8 cellular contexts compared by ENCODE assay signal in genomic region chr11:86069408-86070086, GRCh38. TPM values are rescaled to one million over a fixed set of nuclear protein-coding genes. Genes with fewer than 3 reads are reported as not detected.
DNase-seq lines count a peak whose midpoint lies in the region; ATAC-seq and TF ChIP-seq lines count a peak whose summit lies in the region.

No MANE protein-coding gene starts in this region.

- TF ChIP-seq RAD21 in HCT116 (IDR thresholded peaks at IDR 0.05; ENCODE audit: low read depth): no peak

- H3K4me3 Mint-ChIP-seq in activated CD4-positive, alpha-beta T cell treated with anti-CD3 and anti-CD28 coated beads, Interleukin-2, amount 10 ng/mL, durations not matched to agents 24 days and 14 days: peak overlapping the region; percentile 100
- H3K4me3 Mint-ChIP-seq in activated naive CD8-positive, alpha-beta T cell treated with anti-CD3 and anti-CD28 coated beads, Interleukin-2, amount 10 ng/mL, durations not matched to agents 7 days and 5 days: peak overlapping the region; percentile 99

- H3K4me3 ChIP-seq in HCT116 (replicated peaks in 1 of 2; ENCODE audit: low read depth in 1 of 2, low read length in 2 of 2) (peak overlapping the region; percentile 37 to 75), NB4 (ENCODE audit: low read depth, low read length) (peak overlapping the region; percentile 67)

- no peak for TF ChIP-seq CTCF in HCT116 (IDR thresholded peaks at IDR 0.05 in 2 of 3, conservative IDR thresholded peaks at IDR 0.05 in 1 of 3; ENCODE audit: borderline replicate concordance in 1 of 3, insufficient read depth in 1 of 3, low read depth in 2 of 3, low read length in 2 of 3)
- TF ChIP-seq CTCF in NB4 (IDR thresholded peaks at IDR 0.05; ENCODE audit: low read depth, low read length): no peak

- peak overlapping the region; percentile 89 for H3K27ac Mint-ChIP-seq in activated CD4-positive, alpha-beta T cell treated with anti-CD3 and anti-CD28 coated beads, Interleukin-2, amount 10 ng/mL, durations not matched to agents 24 days and 14 days
- H3K27ac Mint-ChIP-seq in activated naive CD8-positive, alpha-beta T cell treated with anti-CD3 and anti-CD28 coated beads, Interleukin-2, amount 10 ng/mL, durations not matched to agents 7 days and 5 days: peak overlapping the region; percentile 86

- H3K27me3 Mint-ChIP-seq in activated CD4-positive, alpha-beta T cell treated with anti-CD3 and anti-CD28 coated beads, Interleukin-2, amount 10 ng/mL, durations not matched to agents 24 days and 14 days: peaks cover 3% of the 10 kb centered on the region
- peaks cover 7% of the 10 kb centered on the region for H3K27me3 Mint-ChIP-seq in activated naive CD8-positive, alpha-beta T cell treated with anti-CD3 and anti-CD28 coated beads, Interleukin-2, amount 10 ng/mL, durations not matched to agents 7 days and 5 days

- peaks cover 4% of the 10 kb centered on the region for H3K9me3 Mint-ChIP-seq in activated CD4-positive, alpha-beta T cell treated with anti-CD3 and anti-CD28 coated beads, Interleukin-2, amount 10 ng/mL, durations not matched to agents 24 days and 14 days
- H3K9me3 Mint-ChIP-seq in activated naive CD8-positive, alpha-beta T cell treated with anti-CD3 and anti-CD28 coated beads, Interleukin-2, amount 10 ng/mL, durations not matched to agents 7 days and 5 days: no peaks in the 10 kb centered on the region

- H3K9ac ChIP-seq in HCT116 (ENCODE audit: low read length): peak overlapping the region; percentile 69

- ATAC-seq in HCT116: peak; percentile 33
- ATAC-seq in activated naive CD8-positive, alpha-beta T cell treated with anti-CD3 and anti-CD28 coated beads, Interleukin-2, amount 10 ng/mL, durations not matched to agents 7 days and 5 days (ENCODE audit: low read depth): no peak
- ATAC-seq in left cardiac atrium: peak; percentile 49 to 79
- no peak for ATAC-seq in GM21381 (IDR thresholded peaks at IDR 0.05; ENCODE audit: unreplicated experiment)

- H3K36me3 ChIP-seq in HCT116 (ENCODE audit: control insufficient read depth in 1 of 2, insufficient read depth in 2 of 2, low read length in 2 of 2): no peaks in the 10 kb centered on the region

- H3K4me2 ChIP-seq in HCT116 (ENCODE audit: low read length): peak overlapping the region; percentile 76

- CTCF ChIA-PET in HCT116 (lab: Charles Lee): interaction anchor here (0.9 to 1.4 kb wide), 3 partner anchors 14 to 124 kb away, joined by 4 to 13 read pairs (median 6); no protein-coding TSS in a partner anchor

- RAD21 ChIA-PET in HCT116 (lab: Charles Lee; ENCODE audit: low non-redundant PET in 1 of 2, low total read pairs in 2 of 2, uncharacterized antibody in 2 of 2, unreplicated experiment in 2 of 2): interaction anchor here in 1 of 2 experiments (0.6 kb wide), 1 partner anchor 133 kb away, joined by 3 read pairs; no protein-coding TSS in a partner anchor

- peaks cover 19 to 29% of the 10 kb centered on the region in 2 experiments for H3K4me1 ChIP-seq in HCT116 (ENCODE audit: control insufficient read depth in 1 of 2, insufficient read depth in 2 of 2, low read length in 2 of 2)

- H3K79me2 ChIP-seq in HCT116 (ENCODE audit: insufficient read depth, low read length): peaks cover 41% of the 10 kb centered on the region

- POLR2A ChIA-PET in HCT116 (lab: Charles Lee): interaction anchor here (0.8 to 1.5 kb wide), 8 partner anchors 9 to 572 kb away, joined by 3 to 7 read pairs (median 3); no protein-coding TSS in a partner anchor
- POLR2A ChIA-PET in activated naive CD8-positive, alpha-beta T cell treated with anti-CD3 and anti-CD28 coated beads, Interleukin-2, amount 10 ng/mL, durations not matched to agents 7 days and 5 days (lab: Charles Lee): interaction anchor here (0.7 to 3.1 kb wide), 10 partner anchors 29 to 422 kb away, joined by 3 to 12 read pairs (median 4); partner anchors contain the start of genes EED and TMEM126A

- H3K9me3 ChIP-seq in HCT116 (ENCODE audit: control insufficient read depth in 1 of 2, insufficient read depth in 1 of 2, low read depth in 1 of 2, low read length in 2 of 2): no peaks in the 10 kb centered on the region

- DNase-seq in activated CD4-positive, alpha-beta T cell treated with anti-CD3 and anti-CD28 coated beads, Interleukin-2, amount 10 ng/mL, durations not matched to agents 24 days and 14 days: no peak
- no peak for DNase-seq in activated CD4-positive, alpha-beta T cell treated with anti-CD3 and anti-CD28 coated beads, Interleukin-2, amount 50 U/mL, for 1 hour
- DNase-seq in HCT116 (ENCODE audit: low read depth, low spot score) (peak; percentile 54), NB4 (ENCODE audit: low read depth) (peak; percentile 94), left cardiac atrium (peak; percentile 31), pons (ENCODE audit: low spot score) (peak; percentile 88)
- no peak for DNase-seq in activated naive CD8-positive, alpha-beta T cell treated with anti-CD3 and anti-CD28 coated beads, Interleukin-2, amount 10 ng/mL, durations not matched to agents 7 days and 5 days

- TF ChIP-seq POLR2A in HCT116 (IDR thresholded peaks at IDR 0.05; ENCODE audit: borderline replicate concordance, extremely low read depth, insufficient read depth, insufficient read length) (no peak), NB4 (IDR thresholded peaks at IDR 0.05; ENCODE audit: extremely low read depth, insufficient read length) (peak; percentile 11)

- H3K27me3 ChIP-seq in HCT116 (ENCODE audit: insufficient read depth, low read length): no peaks in the 10 kb centered on the region

- H3K27ac ChIP-seq in HCT116 (ENCODE audit: low read depth, low read length): peak overlapping the region; percentile 71

- no peaks in the 10 kb centered on the region for H3K9me2 ChIP-seq in HCT116 (ENCODE audit: insufficient read depth)

- intact Hi-C loops in activated CD4-positive, alpha-beta T cell treated with anti-CD3 and anti-CD28 coated beads, Interleukin-2, amount 10 ng/mL, durations not matched to agents 24 days and 14 days (cut with micrococcal nuclease): loop anchor here (1.0 to 10.0 kb wide), 10 partner anchors 47 to 440 kb away; partner anchors contain the start of gene CREBZF
- intact Hi-C loops in HCT116 (cut with micrococcal nuclease) (no loop called here), left cardiac atrium (cut with DNase I) (loop anchor here in 1 of 2 donors (2.0 to 5.0 kb wide), 2 partner anchors 105 to 123 kb away; no protein-coding TSS in a partner anchor)

- peaks cover 29% of the 10 kb centered on the region for H3K4me1 Mint-ChIP-seq in activated CD4-positive, alpha-beta T cell treated with anti-CD3 and anti-CD28 coated beads, Interleukin-2, amount 10 ng/mL, durations not matched to agents 24 days and 14 days
- H3K4me1 Mint-ChIP-seq in activated naive CD8-positive, alpha-beta T cell treated with anti-CD3 and anti-CD28 coated beads, Interleukin-2, amount 10 ng/mL, durations not matched to agents 7 days and 5 days: peaks cover 19% of the 10 kb centered on the region

- peaks cover 5% of the 10 kb centered on the region; the same call in 1 of the 2 replicates for H4K20me1 ChIP-seq in HCT116 (ENCODE audit: insufficient read depth)

- BruUV-seq in HCT116 (replicated peaks; lab: Mats Ljungman, UMichigan): TSS peak; percentile 98

- H3K36me3 Mint-ChIP-seq in activated CD4-positive, alpha-beta T cell treated with anti-CD3 and anti-CD28 coated beads, Interleukin-2, amount 10 ng/mL, durations not matched to agents 24 days and 14 days (ENCODE audit: low read depth): peaks cover 27% of the 10 kb centered on the region
- H3K36me3 Mint-ChIP-seq in activated naive CD8-positive, alpha-beta T cell treated with anti-CD3 and anti-CD28 coated beads, Interleukin-2, amount 10 ng/mL, durations not matched to agents 7 days and 5 days: peaks cover 3% of the 10 kb centered on the region

- H2AFZ ChIP-seq in HCT116 (ENCODE audit: low read depth, low read length, poor library complexity, severe bottlenecking): no peak overlapping the region

TF ChIP-seq in HCT116, 20 proteins besides CTCF, POLR2A, EP300 and RAD21 (continues in another document):
- TF ChIP-seq FOSL1 (IDR thresholded peaks at IDR 0.05; ENCODE audit: low read depth) (0 out of 2 replicates have a peak, but pooled peaks have one; percentile 1), CBX3 (IDR thresholded peaks at IDR 0.05; ENCODE audit: low read depth) (no peak), SRF (IDR thresholded peaks at IDR 0.05; ENCODE audit: low read depth) (0 out of 2 replicates have a peak, but pooled peaks have one; percentile 56), EZH2phosphoT487 (IDR thresholded peaks at IDR 0.05; ENCODE audit: borderline replicate concordance) (no peak), POLR2AphosphoS5 (IDR thresholded peaks at IDR 0.05; ENCODE audit: low read depth, low read length) (no peak), SIN3A (IDR thresholded peaks at IDR 0.05; ENCODE audit: low read depth) (0 out of 2 replicates have a peak, but pooled peaks have one; percentile 70), SP1 (IDR thresholded peaks at IDR 0.05; ENCODE audit: low read depth) (peak; percentile 49; the same call in 1 of the 2 replicates), CEBPB (IDR thresholded peaks at IDR 0.05; ENCODE audit: low read depth) (no peak; the same call in 1 of the 2 replicates), EZH2 (IDR thresholded peaks at IDR 0.05) (no peak), ELF1 (IDR thresholded peaks at IDR 0.05; ENCODE audit: borderline replicate concordance, low read depth) (no peak), TCF7L2 (IDR thresholded peaks at IDR 0.05; ENCODE audit: borderline replicate concordance, extremely low read depth, insufficient read depth, insufficient read length) (peak; percentile 4), JUND (IDR thresholded peaks at IDR 0.05) (no peak; the same call in 1 of the 2 replicates), ZFX (IDR thresholded peaks at IDR 0.05) (peak; percentile 42; the same call in 1 of the 2 replicates)
- TF ChIP-seq, protein P1, sequence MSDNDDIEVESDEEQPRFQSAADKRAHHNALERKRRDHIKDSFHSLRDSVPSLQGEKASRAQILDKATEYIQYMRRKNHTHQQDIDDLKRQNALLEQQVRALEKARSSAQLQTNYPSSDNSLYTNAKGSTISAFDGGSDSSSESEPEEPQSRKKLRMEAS (IDR thresholded peaks at IDR 0.05): no peak; the same call in none of the 2 replicates

RNA-seq across cellular contexts. Expression of gene PICALM, which starts 0.7 kb away (rescaled TPM):
- 141 and 156 TPM in 2 replicates for total RNA-seq in activated CD4-positive, alpha-beta T cell treated with anti-CD3 and anti-CD28 coated beads, Interleukin-2, amount 10 ng/mL, durations not matched to agents 24 days and 14 days
- total RNA-seq in HCT116 (2021; ENCODE audit: unreplicated experiment) (90.6 TPM), left cardiac atrium (100 to 1,000 TPM; 148 to 260 TPM)
- polyA plus RNA-seq in HCT116 (2012): 54.4 and 67.3 TPM in 2 replicates
- total RNA-seq in activated naive CD8-positive, alpha-beta T cell treated with anti-CD3 and anti-CD28 coated beads, Interleukin-2, amount 10 ng/mL, durations not matched to agents 7 days and 5 days: 100 to 1,000 TPM; 103 to 115 TPM

Comparison
In these comparisons a context has a peak if more than half of its experiments do, and no peak if none do; other contexts are left out.
1. DNase-seq: peak in HCT116 (single experiment), NB4 (single experiment), left cardiac atrium (single experiment) and pons (single experiment); none in activated CD4-positive, alpha-beta T cell treated with anti-CD3 and anti-CD28 coated beads, Interleukin-2, amount 10 ng/mL, durations not matched to agents 24 days and 14 days (single experiment), activated CD4-positive, alpha-beta T cell treated with anti-CD3 and anti-CD28 coated beads, Interleukin-2, amount 50 U/mL, for 1 hour (single experiment) and activated naive CD8-positive, alpha-beta T cell treated with anti-CD3 and anti-CD28 coated beads, Interleukin-2, amount 10 ng/mL, durations not matched to agents 7 days and 5 days (single experiment).
2. ATAC-seq: peak in HCT116 (single experiment) and left cardiac atrium (2 of 2); none in activated naive CD8-positive, alpha-beta T cell treated with anti-CD3 and anti-CD28 coated beads, Interleukin-2, amount 10 ng/mL, durations not matched to agents 7 days and 5 days (single experiment) and GM21381 (single experiment).